In the genomic region with DNA sequence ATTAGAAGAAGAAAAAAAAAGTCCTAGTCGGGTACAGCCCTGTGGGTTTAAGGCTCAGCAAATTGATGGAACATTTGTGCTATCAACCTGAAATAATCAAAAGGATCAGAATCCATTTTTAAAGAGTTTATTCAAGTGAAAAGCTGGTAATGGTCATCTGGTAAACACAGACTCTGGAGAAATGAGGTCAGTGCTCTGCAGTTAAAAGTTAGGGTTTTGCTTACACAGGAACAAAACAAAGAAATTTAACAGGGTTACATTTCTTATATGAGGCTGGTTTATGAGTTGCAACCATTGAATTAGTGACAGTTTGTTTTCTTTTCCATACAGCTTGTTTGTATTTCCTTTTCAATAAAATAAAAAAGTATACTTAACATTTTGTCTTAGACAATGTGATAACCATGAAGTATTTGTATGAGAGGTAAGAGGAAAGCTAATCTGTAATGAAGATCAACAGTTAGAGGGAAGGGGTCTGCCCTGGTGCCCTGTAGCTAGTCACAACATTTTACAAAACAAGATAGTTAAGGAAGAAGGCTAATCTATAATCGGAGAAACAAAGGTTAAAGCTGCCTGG, we compare ENCODE assay signal across 23 cellular contexts.
DNase-seq lines count a peak whose midpoint lies in the region; ATAC-seq, FAIRE-seq and TF ChIP-seq lines count a peak whose summit lies in the region.
"Had no signal": no experiment of that assay in that cellular context is flagged by ENCODE, and none has a peak within 500 bp of the region (broad histone marks: within the 10 kb centered on the region; RNA-seq: fewer than 3 reads in every experiment).

No MANE protein-coding gene starts in this region.

- no peak overlapping the region for H3K4me2 ChIP-seq in smooth muscle cell
- H3K4me2 ChIP-seq: BLaER1 had no signal

- no peaks in the 10 kb centered on the region for H3K79me2 ChIP-seq in smooth muscle cell (ENCODE audit: low read depth)

- H3K27me3 Mint-ChIP-seq in activated T-cell treated with anti-CD3 and anti-CD28 coated beads, Interleukin-2, amount 50 U/mL, for 72 hours (ENCODE audit: low read depth), result peaks cover 8% of the 10 kb centered on the region

- no peaks in the 10 kb centered on the region for H3K9me3 Mint-ChIP-seq in activated T-cell treated with anti-CD3 and anti-CD28 coated beads, Interleukin-2, amount 50 U/mL, for 72 hours
- H3K9me3 Mint-ChIP-seq: CD8-positive, alpha-beta T cell; HFFc6 had no signal

- no peaks in the 10 kb centered on the region for H4K20me1 ChIP-seq in smooth muscle cell (ENCODE audit: low read depth)
- H4K20me1 ChIP-seq: BLaER1 had no signal

- peak overlapping the region; percentile 11 for H2AFZ ChIP-seq in smooth muscle cell (ENCODE audit: low read depth)

- no peaks in the 10 kb centered on the region for H3K36me3 ChIP-seq in smooth muscle cell (ENCODE audit: low read depth)
- H3K36me3 ChIP-seq: BLaER1 had no signal

- no peak for TF ChIP-seq CTCF in LNCaP clone FGC (IDR thresholded peaks at IDR 0.05; ENCODE audit: control insufficient read depth, extremely low read depth, insufficient read depth)
- TF ChIP-seq CTCF in smooth muscle cell (IDR thresholded peaks at IDR 0.05; ENCODE audit: borderline replicate concordance, insufficient read depth, poor library complexity, severe bottlenecking), result no peak

- H3K4me1 Mint-ChIP-seq in activated T-cell treated with anti-CD3 and anti-CD28 coated beads, Interleukin-2, amount 50 U/mL, for 72 hours (ENCODE audit: low read depth), result no peaks in the 10 kb centered on the region
- H3K4me1 Mint-ChIP-seq: B cell; CD4-positive, CD25-positive, alpha-beta regulatory T cell had no signal

- H3K4me1 ChIP-seq in smooth muscle cell (ENCODE audit: low read depth), result no peaks in the 10 kb centered on the region
- H3K4me1 ChIP-seq: Caco-2 had no signal

- DNase-seq in LNCaP clone FGC (ENCODE audit: low read depth), result peak; percentile 95
- no peak for DNase-seq in smooth muscle cell (lab: John Stamatoyannopoulos, UW; ENCODE audit: unreplicated experiment)
- no peak for DNase-seq in activated T-cell treated with anti-CD3 and anti-CD28 coated beads, Interleukin-2, amount 50 U/mL, for 72 hours
- no peak for DNase-seq in NCI-H1092 treated with DMSO at 0.1 percent for 48 hours (lab: John Stamatoyannopoulos, UW)
- DNase-seq in NCI-H2107 (lab: John Stamatoyannopoulos, UW), result no peak
- no peak for DNase-seq in middle frontal gyrus (ENCODE audit: extremely low spot score, low spot score)
- DNase-seq: Caco-2; CD4-positive, CD25-positive, alpha-beta regulatory T cell; CD8-positive, alpha-beta T cell; DMS153; DND-41; GOT3; HFFc6 had no signal

- no peaks in the 10 kb centered on the region for H3K27me3 ChIP-seq in smooth muscle cell (ENCODE audit: low read depth)
- H3K27me3 ChIP-seq: BLaER1 had no signal

- no peak overlapping the region for H3K4me3 Mint-ChIP-seq in activated T-cell treated with anti-CD3 and anti-CD28 coated beads, Interleukin-2, amount 50 U/mL, for 72 hours
- H3K4me3 Mint-ChIP-seq: B cell; CD4-positive, CD25-positive, alpha-beta regulatory T cell; CD8-positive, alpha-beta T cell; HFFc6 had no signal

- no peak overlapping the region for H3K9ac ChIP-seq in smooth muscle cell (ENCODE audit: low read depth)
- H3K9ac ChIP-seq: BLaER1 had no signal

- H3K27ac ChIP-seq in smooth muscle cell (ENCODE audit: low read depth), result no peak overlapping the region
- H3K27ac ChIP-seq: BLaER1, C4-2B had no signal

- FAIRE-seq in endometrium (lab: Jason Lieb, UNC) (peak; percentile 80), islet of Langerhans (lab: Jason Lieb, UNC) (peak; percentile 92)
- FAIRE-seq: A204.1, G401.6, GM12892, H54 had no signal

- H3K27ac Mint-ChIP-seq in activated T-cell treated with anti-CD3 and anti-CD28 coated beads, Interleukin-2, amount 50 U/mL, for 72 hours, result no peak overlapping the region
- H3K27ac Mint-ChIP-seq: B cell; CD4-positive, CD25-positive, alpha-beta regulatory T cell; CD8-positive, alpha-beta T cell; HFFc6 had no signal

- no peak for ATAC-seq in activated T-cell treated with anti-CD3 and anti-CD28 coated beads, Interleukin-2, amount 50 U/mL, for 72 hours (replicated peaks in 1 of 2)
- ATAC-seq: CD8-positive, alpha-beta T cell; HCT116 had no signal

- no peaks in the 10 kb centered on the region for H3K9me3 ChIP-seq in smooth muscle cell (replicated peaks; ENCODE audit: low read depth)
- H3K9me3 ChIP-seq: BLaER1, Caco-2 had no signal

- no peaks in the 10 kb centered on the region for H3F3A ChIP-seq in smooth muscle cell (ENCODE audit: low read depth)

- WGBS in smooth muscle cell (ENCODE audit: low lambda C conversion rate), result 53% methylated on average over 2 of the region's 2 CpGs

- H3K36me3 Mint-ChIP-seq in activated T-cell treated with anti-CD3 and anti-CD28 coated beads, Interleukin-2, amount 50 U/mL, for 72 hours (ENCODE audit: insufficient read depth in 2 of 2), result no peaks in the 10 kb centered on the region
- H3K36me3 Mint-ChIP-seq: CD4-positive, CD25-positive, alpha-beta regulatory T cell; CD8-positive, alpha-beta T cell had no signal

- H3K4me3 ChIP-seq in LNCaP clone FGC (ENCODE audit: low read depth, low read length) (no peak overlapping the region), smooth muscle cell (no peak overlapping the region)
- H3K4me3 ChIP-seq: BLaER1 had no signal
